Comparison of ENCODE assay signal across 17 cellular contexts in the genomic region with DNA sequence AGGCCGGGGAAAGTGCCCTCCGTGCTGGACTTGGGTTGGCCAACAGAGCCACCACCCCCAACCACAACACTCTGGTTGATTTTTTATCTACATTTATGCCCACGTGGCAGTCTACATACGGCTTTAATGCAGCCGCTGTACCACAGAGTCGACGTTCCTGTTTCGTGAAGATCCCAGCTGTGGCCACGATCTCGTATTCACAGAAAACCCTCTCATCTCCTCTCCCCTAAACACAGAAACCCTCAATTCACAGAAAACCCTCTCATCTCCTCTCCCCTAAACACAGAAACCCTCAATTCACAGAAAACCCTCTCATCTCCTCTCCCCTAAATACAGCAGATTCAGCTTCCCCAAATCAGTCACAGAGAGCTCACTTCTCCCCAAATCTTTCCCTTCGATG. TPM values are rescaled to one million over a fixed set of nuclear protein-coding genes. Genes with fewer than 3 reads are reported as not detected.
"Had no signal": no experiment of that assay in that cellular context is flagged by ENCODE, and none has a peak within 500 bp of the region (broad histone marks: within the 10 kb centered on the region; RNA-seq: fewer than 3 reads in every experiment).

No MANE protein-coding gene starts in this region.

RNA-seq across cellular contexts. Expression of a gene that starts 3.8 kb away (rescaled TPM):
- total RNA-seq: activated B cell treated with CpG ODN at 0.5 μM for 24 hours; activated naive CD8-positive, alpha-beta T cell treated with anti-CD3 and anti-CD28 coated beads for 36 hours; activated T-cell treated with anti-CD3 and anti-CD28 coated beads, Interleukin-2, amount 50 U/mL, for 4 hours; activated T-helper 17 cell treated with anti-CD3 and anti-CD28 coated beads, Interleukin-2, amount 50 U/mL, for 72 hours; ascending aorta; breast epithelium; cardiac muscle cell; dermis microvascular lymphatic vessel endothelial cell; endothelial cell of umbilical vein; esophagus squamous epithelium; fibroblast of lung; fibroblast of villous mesenchyme; gastroesophageal sphincter; glomerular endothelial cell; heart right ventricle; T-cell; T-helper 2 cell treated with Interferon-gamma antibody and Interleukin-4, amounts not matched to agents 100 ng/mL and 5 ng/mL, for 36 hours had no signal

RNA-seq across cellular contexts. Expression of a gene that starts 27.6 kb away (rescaled TPM):
- total RNA-seq: activated B cell treated with CpG ODN at 0.5 μM for 24 hours; activated naive CD8-positive, alpha-beta T cell treated with anti-CD3 and anti-CD28 coated beads for 36 hours; activated T-helper 17 cell treated with anti-CD3 and anti-CD28 coated beads, Interleukin-2, amount 50 U/mL, for 72 hours; ascending aorta; breast epithelium; dermis microvascular lymphatic vessel endothelial cell; endothelial cell of umbilical vein; esophagus squamous epithelium; fibroblast of lung; fibroblast of villous mesenchyme; gastroesophageal sphincter; glomerular endothelial cell; T-helper 2 cell treated with Interferon-gamma antibody and Interleukin-4, amounts not matched to agents 100 ng/mL and 5 ng/mL, for 36 hours had no signal
